In the genomic region with DNA sequence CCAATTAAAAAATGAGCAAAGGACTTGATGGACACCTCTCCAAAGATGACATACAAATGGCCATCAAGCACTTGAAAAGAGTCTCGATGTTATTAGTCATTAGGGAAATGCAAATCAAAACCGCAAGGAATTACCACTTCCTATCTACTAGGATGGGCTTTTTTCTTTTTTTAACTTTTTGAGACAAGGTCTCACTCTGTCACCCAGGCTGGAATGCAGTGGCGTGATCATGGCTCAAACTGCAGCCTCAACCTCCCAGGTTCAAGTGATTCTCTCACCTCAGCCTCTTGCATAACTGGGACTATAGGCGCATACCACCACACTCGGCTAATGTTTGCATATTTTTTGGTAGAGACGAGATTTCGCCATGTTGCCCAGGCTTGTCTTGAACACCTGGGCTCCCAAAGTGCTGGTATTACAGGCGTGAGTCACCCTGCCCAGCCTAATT, we compare ENCODE assay signal across 12 cellular contexts. TPM values are rescaled to one million over a fixed set of nuclear protein-coding genes. Genes with fewer than 3 reads are reported as not detected.
DNase-seq lines count a peak whose midpoint lies in the region; ATAC-seq and TF ChIP-seq lines count a peak whose summit lies in the region.
"Had no signal": no experiment of that assay in that cellular context is flagged by ENCODE, and none has a peak within 500 bp of the region (broad histone marks: within the 10 kb centered on the region; RNA-seq: fewer than 3 reads in every experiment).

No MANE protein-coding gene starts in this region.

- H3K36me3 ChIP-seq in esophagus (ENCODE audit: control insufficient read depth in 2 of 2, insufficient read depth in 2 of 2, low read length in 1 of 2) (no peaks in the 10 kb centered on the region), uterus (no peaks in the 10 kb centered on the region)
- H3K36me3 ChIP-seq: transverse colon had no signal

- 48 to 56% methylated on average over 8 of the region's 8 CpGs for WGBS in esophagus, 2 donors

- no peak overlapping the region for H3K4me3 Mint-ChIP-seq in activated CD8-positive, alpha-beta T cell treated with anti-CD3 and anti-CD28 coated beads for 36 hours
- H3K4me3 Mint-ChIP-seq: natural killer cell treated with Interleukin-12 subunit alpha and Interleukin-12 subunit beta and Interleukin-15 and Interleukin-18, amount 100 ng/mL, for 72 hours had no signal

- CTCF ChIA-PET in activated CD8-positive, alpha-beta T cell treated with anti-CD3 and anti-CD28 coated beads for 36 hours (lab: Charles Lee), result no interaction called here

- no peaks in the 10 kb centered on the region for H3K9me3 Mint-ChIP-seq in activated CD8-positive, alpha-beta T cell treated with anti-CD3 and anti-CD28 coated beads for 36 hours
- H3K9me3 Mint-ChIP-seq: natural killer cell treated with Interleukin-12 subunit alpha and Interleukin-12 subunit beta and Interleukin-15 and Interleukin-18, amount 100 ng/mL, for 72 hours had no signal

- TF ChIP-seq POLR2A in uterus (IDR thresholded peaks at IDR 0.05), result no peak

- H3K27ac Mint-ChIP-seq in activated CD8-positive, alpha-beta T cell treated with anti-CD3 and anti-CD28 coated beads for 36 hours, result no peak overlapping the region
- H3K27ac Mint-ChIP-seq: natural killer cell treated with Interleukin-12 subunit alpha and Interleukin-12 subunit beta and Interleukin-15 and Interleukin-18, amount 100 ng/mL, for 72 hours had no signal

- H3K27me3 ChIP-seq in esophagus (ENCODE audit: control insufficient read depth in 1 of 2, insufficient read depth in 2 of 2, low read length in 2 of 2) (no peaks in the 10 kb centered on the region), uterus (no peaks in the 10 kb centered on the region)
- H3K27me3 ChIP-seq: transverse colon had no signal

- H3K4me1 ChIP-seq in esophagus (ENCODE audit: control insufficient read depth in 2 of 2, insufficient read depth in 2 of 2, low read length in 1 of 2) (no peaks in the 10 kb centered on the region), uterus (no peaks in the 10 kb centered on the region)

- POLR2A ChIA-PET in activated CD8-positive, alpha-beta T cell treated with anti-CD3 and anti-CD28 coated beads for 36 hours (lab: Charles Lee), result no interaction called here

- intact Hi-C loops in activated CD8-positive, alpha-beta T cell treated with anti-CD3 and anti-CD28 coated beads for 36 hours (cut with micrococcal nuclease), result no loop called here
- intact Hi-C loops in uterus (cut with DNase I; ENCODE audit: low total_unique reads), result no loop called here

- H3K27me3 Mint-ChIP-seq in activated CD8-positive, alpha-beta T cell treated with anti-CD3 and anti-CD28 coated beads for 36 hours, result peaks cover 3% of the 10 kb centered on the region

- DNase-seq in H4 (ENCODE audit: low spot score) (peak; percentile 66), NCI-H69 (lab: John Stamatoyannopoulos, UW) (no peak), uterus (no peak), HUDEP-2 (lab: John Stamatoyannopoulos, UW; ENCODE audit: unreplicated experiment in 76 of 76) (no peak)
- DNase-seq in activated CD8-positive, alpha-beta T cell treated with anti-CD3 and anti-CD28 coated beads for 36 hours, result no peak
- DNase-seq: DMS79, transverse colon had no signal

- peaks cover 3% of the 10 kb centered on the region for H3K4me1 Mint-ChIP-seq in activated CD8-positive, alpha-beta T cell treated with anti-CD3 and anti-CD28 coated beads for 36 hours (ENCODE audit: low read depth)

- H3K4me3 ChIP-seq in esophagus (ENCODE audit: low read depth in 1 of 2, low read length in 2 of 2) (no peak overlapping the region), uterus (no peak overlapping the region)
- H3K4me3 ChIP-seq: transverse colon had no signal

- no peak for TF ChIP-seq CTCF in activated CD8-positive, alpha-beta T cell treated with anti-CD3 and anti-CD28 coated beads for 36 hours (IDR thresholded peaks at IDR 0.05)
- TF ChIP-seq CTCF in uterus (IDR thresholded peaks at IDR 0.05), result no peak

- ATAC-seq in GM18517 (IDR thresholded peaks at IDR 0.05; ENCODE audit: unreplicated experiment) (peak; percentile 83), HG03571 (IDR thresholded peaks at IDR 0.05; ENCODE audit: unreplicated experiment) (peak; percentile 79)
- ATAC-seq in activated CD8-positive, alpha-beta T cell treated with anti-CD3 and anti-CD28 coated beads for 36 hours, result no peak
- ATAC-seq: natural killer cell treated with Interleukin-12 subunit alpha and Interleukin-12 subunit beta and Interleukin-15 and Interleukin-18, amount 100 ng/mL, for 72 hours had no signal

- peak overlapping the region; percentile 8 to 49 for H3K27ac ChIP-seq in esophagus (ENCODE audit: low read depth in 2 of 2, low read length in 1 of 2)
- H3K27ac ChIP-seq in uterus, result no peak overlapping the region
- H3K27ac ChIP-seq: transverse colon had no signal

- H3K9me3 ChIP-seq in esophagus (ENCODE audit: control insufficient read depth in 2 of 2, insufficient read depth in 1 of 2, low read depth in 1 of 2, low read length in 1 of 2) (no peaks in the 10 kb centered on the region), uterus (no peaks in the 10 kb centered on the region)
- H3K9me3 ChIP-seq: transverse colon had no signal

- no peaks in the 10 kb centered on the region for H3K36me3 Mint-ChIP-seq in activated CD8-positive, alpha-beta T cell treated with anti-CD3 and anti-CD28 coated beads for 36 hours (ENCODE audit: low read depth)
- H3K36me3 Mint-ChIP-seq: natural killer cell treated with Interleukin-12 subunit alpha and Interleukin-12 subunit beta and Interleukin-15 and Interleukin-18, amount 100 ng/mL, for 72 hours had no signal

RNA-seq across cellular contexts. Expression of a gene that starts 13.6 kb away (rescaled TPM):
- total RNA-seq in H4 (2014; rRNA removed; shearing (Covaris generic)), result 0.02 TPM in 1 of 2 replicates, not detected in the other
- under 1 TPM; 0.33 to 0.35 TPM for polyA plus RNA-seq in esophagus
- total RNA-seq in activated CD8-positive, alpha-beta T cell treated with anti-CD3 and anti-CD28 coated beads for 36 hours, result not detected
- total RNA-seq in uterus, result not detected
- total RNA-seq: dermis microvascular lymphatic vessel endothelial cell; natural killer cell treated with Interleukin-12 subunit alpha and Interleukin-12 subunit beta and Interleukin-15 and Interleukin-18, amount 100 ng/mL, for 72 hours; transverse colon had no signal

RNA-seq across cellular contexts. Expression of a gene that starts 17.5 kb away (rescaled TPM):
- total RNA-seq in H4 (2014; rRNA removed; shearing (Covaris generic)), result 198 and 200 TPM in 2 replicates
- polyA plus RNA-seq in esophagus, result 10 to 100 TPM; 46.3 to 99.7 TPM
- 10 to 100 TPM; 40.2 to 44.3 TPM for total RNA-seq in activated CD8-positive, alpha-beta T cell treated with anti-CD3 and anti-CD28 coated beads for 36 hours
- 100 to 1,000 TPM in 2 of 4 donors, 10 to 100 TPM in 2; 75.3 to 175 (median 97.6) TPM for total RNA-seq in uterus

RNA-seq across cellular contexts. Expression of a gene that starts 25.4 kb away (rescaled TPM):
- 8.2 and 20.3 TPM in 2 replicates for total RNA-seq in H4 (2014; rRNA removed; shearing (Covaris generic))
- polyA plus RNA-seq in esophagus, result 10 to 100 TPM; 23.0 to 23.4 TPM
- total RNA-seq in activated CD8-positive, alpha-beta T cell treated with anti-CD3 and anti-CD28 coated beads for 36 hours, result 10 to 100 TPM; 11.1 to 15.1 TPM
- total RNA-seq in uterus, result 10 to 100 TPM in 2 of 4 donors, under 1 TPM in 1, not detected in 1; 0.51 to 23.2 (median 15.3) TPM

Comparison
In these comparisons a context has a peak if more than half of its experiments do, and no peak if none do; other contexts are left out.
1. H3K27ac ChIP-seq: peak in esophagus (2 of 2); none in uterus (0 of 2).